Comparison of ENCODE assay signal across 21 cellular contexts in the genomic region with DNA sequence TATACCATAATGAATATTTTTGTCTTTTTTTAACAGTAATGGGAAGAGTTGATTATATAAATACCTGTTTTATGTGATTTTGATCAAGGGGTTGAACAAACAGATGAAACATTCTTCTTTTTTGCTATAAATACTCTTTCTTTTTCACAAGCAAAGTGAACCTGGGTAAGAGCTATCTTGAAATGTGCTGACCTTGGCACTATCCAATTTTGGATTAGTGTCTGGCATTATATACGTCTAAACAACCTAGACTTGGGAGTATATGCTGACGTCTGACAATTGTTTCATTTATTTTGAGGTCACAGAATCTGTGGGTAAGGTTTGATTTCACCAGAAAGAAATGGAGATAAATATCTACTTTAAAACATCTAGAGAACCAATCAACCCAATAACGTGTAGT.
"Had no signal": no experiment of that assay in that cellular context is flagged by ENCODE, and none has a peak within 500 bp of the region (broad histone marks: within the 10 kb centered on the region; RNA-seq: fewer than 3 reads in every experiment).

No MANE protein-coding gene starts in this region.

- DNase-seq: KBM-7, MV-4-11, NCI-H1048, NCI-H1105, NCI-H1417, NCI-H1436 treated with DMSO at 0.1 percent for 48 hours, NCI-H1694, NCI-H187 treated with DMSO at 0.1 percent for 48 hours, NCI-H2081, NCI-H2107, NCI-H2227 treated with DMSO at 0.1 percent for 48 hours, NCI-H446, NCI-H510A, NCI-H524 treated with DMSO at 0.1 percent for 48 hours, NCI-H69, NCI-H774, Right ventricle myocardium superior, RPMI8226, SIG-M5 had no signal

- H3K36me3 ChIP-seq: SJSA1 had no signal

- H3K27ac ChIP-seq: SJSA1, SK-N-MC had no signal

- H3K27me3 ChIP-seq: SJSA1 had no signal

- H3K4me3 ChIP-seq: SJSA1, SK-N-MC had no signal

- H3K4me1 ChIP-seq: SJSA1 had no signal

- H3K9me3 ChIP-seq: SJSA1 had no signal
